17 cellular contexts compared by ENCODE assay signal in genomic region chr12:65787056-65787855, GRCh38. TPM values are rescaled to one million over a fixed set of nuclear protein-coding genes. Genes with fewer than 3 reads are reported as not detected.
"Had no signal": no experiment of that assay in that cellular context is flagged by ENCODE, and none has a peak within 500 bp of the region (broad histone marks: within the 10 kb centered on the region; RNA-seq: fewer than 3 reads in every experiment).

No MANE protein-coding gene starts in this region.

- H3K27me3 ChIP-seq: foreskin keratinocyte, left lung, stomach had no signal

- DNase-seq: activated CD4-positive, alpha-beta memory T cell treated with anti-CD3 and anti-CD28 coated beads for 36 hours; activated CD4-positive, alpha-beta T cell treated with anti-CD3 and anti-CD28 coated beads for 36 hours; activated gamma-delta T cell treated with Interleukin-2 at 50 U/mL for 16 hours; activated T-cell treated with anti-CD3 and anti-CD28 coated beads for 4 hours; adrenal gland; endodermal cell; foreskin keratinocyte; glutamatergic neuron; kidney; left lung; naive B cell; stimulated activated CD4-positive, alpha-beta T cell treated with anti-CD3 and anti-CD28 coated beads, Interleukin-4, amount 100 ng/mL, for 1 hour; stomach; trophoblast cell had no signal

- H3K9me3 ChIP-seq: adrenal gland, left lung, stomach had no signal

- H3K36me3 ChIP-seq: adrenal gland, left lung, stomach had no signal

- H3K4me3 ChIP-seq: adrenal gland, left lung, smooth muscle cell, stomach had no signal

- H3K4me1 ChIP-seq: adrenal gland, left lung, stomach had no signal

- H3K27ac ChIP-seq: adrenal gland, epithelial cell of prostate, foreskin keratinocyte, left lung, stomach had no signal

- ATAC-seq: activated CD4-positive, alpha-beta T cell treated with anti-CD3 and anti-CD28 coated beads for 36 hours; activated naive CD4-positive, alpha-beta T cell treated with anti-CD3 and anti-CD28 coated beads, Interleukin-2, amount 50 U/mL, for 72 hours; foreskin keratinocyte; left lung had no signal

- H3K4me2 ChIP-seq: smooth muscle cell had no signal

RNA-seq across cellular contexts. Expression of gene HMGA2, which starts 37.0 kb away (rescaled TPM):
- total RNA-seq: activated CD4-positive, alpha-beta memory T cell treated with anti-CD3 and anti-CD28 coated beads for 36 hours; activated CD4-positive, alpha-beta T cell treated with anti-CD3 and anti-CD28 coated beads for 36 hours had no signal
